ENCODE assay signal across 13 cellular contexts in the genomic region with DNA sequence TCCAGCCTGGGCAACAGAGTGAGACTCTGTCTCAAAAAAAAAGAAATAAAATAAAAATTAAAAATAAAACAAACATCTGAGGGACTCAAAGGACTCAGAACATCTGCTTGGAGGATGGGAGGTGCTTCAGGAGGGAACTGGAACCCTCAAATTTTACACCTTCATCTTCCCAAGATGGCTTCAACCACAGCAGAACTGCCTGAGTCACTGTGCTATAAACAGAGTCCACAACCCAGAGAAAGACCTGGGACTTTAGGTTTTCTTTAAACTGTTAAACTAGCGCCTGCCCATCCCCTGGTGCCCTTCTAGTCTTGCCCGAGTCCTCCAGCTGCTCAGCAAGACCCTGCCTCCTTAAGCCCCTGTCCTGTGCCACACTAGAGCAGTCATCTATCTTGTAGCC. TPM values are rescaled to one million over a fixed set of nuclear protein-coding genes. Genes with fewer than 3 reads are reported as not detected.
DNase-seq lines count a peak whose midpoint lies in the region; ATAC-seq and TF ChIP-seq lines count a peak whose summit lies in the region.
"Had no signal": no experiment of that assay in that cellular context is flagged by ENCODE, and none has a peak within 500 bp of the region (broad histone marks: within the 10 kb centered on the region; RNA-seq: fewer than 3 reads in every experiment).

No MANE protein-coding gene starts in this region.

- no peaks in the 10 kb centered on the region for H3K9me3 ChIP-seq in smooth muscle cell (replicated peaks; ENCODE audit: low read depth)

- H4K20me1 ChIP-seq in smooth muscle cell (ENCODE audit: low read depth), result no peaks in the 10 kb centered on the region

- no peak overlapping the region for H3K4me3 ChIP-seq in smooth muscle cell
- H3K4me3 ChIP-seq: GM23248, neural progenitor cell had no signal

- peak; percentile 34 for DNase-seq in activated CD4-positive, alpha-beta T cell treated with anti-CD3 and anti-CD28 coated beads for 36 hours
- no peak for DNase-seq in activated CD4-positive, alpha-beta T cell treated with anti-CD3 and anti-CD28 coated beads for 1 hour
- no peak for DNase-seq in activated T-helper 1 cell treated with anti-CD3 and anti-CD28 coated beads, Interleukin-12 subunit alpha, Interleukin-12 subunit beta, Interleukin-2, Interleukin-4 antibody, amounts not matched to agents 30 ng/mL and 10 ng/mL and 1 ng/mL, durations not matched to agents 14 hours and 24 hours and 36 hours (ENCODE audit: low spot score)
- no peak for DNase-seq in smooth muscle cell (lab: John Stamatoyannopoulos, UW; ENCODE audit: unreplicated experiment)
- no peak for DNase-seq in DMS53 (lab: John Stamatoyannopoulos, UW)
- no peak for DNase-seq in DMS153 treated with DMSO at 0.1 percent for 48 hours (lab: John Stamatoyannopoulos, UW; ENCODE audit: unreplicated experiment)
- DNase-seq: 8988T, anterior cingulate cortex, GM23248, trophoblast cell had no signal

- POLR2A ChIA-PET in activated CD4-positive, alpha-beta T cell treated with anti-CD3 and anti-CD28 coated beads for 36 hours (lab: Charles Lee), result no interaction called here

- H3K4me1 Mint-ChIP-seq in activated CD4-positive, alpha-beta T cell treated with anti-CD3 and anti-CD28 coated beads for 36 hours, result peaks cover 96% of the 10 kb centered on the region
- peaks cover 91% of the 10 kb centered on the region for H3K4me1 Mint-ChIP-seq in activated T-helper 1 cell treated with anti-CD3 and anti-CD28 coated beads, Interleukin-12 subunit alpha, Interleukin-12 subunit beta, Interleukin-2, Interleukin-4 antibody, amounts not matched to agents 30 ng/mL and 10 ng/mL and 1 ng/mL, durations not matched to agents 14 hours and 24 hours and 36 hours (ENCODE audit: low read depth)

- peak overlapping the region; percentile 95 for H3K27ac ChIP-seq in smooth muscle cell (ENCODE audit: low read depth)
- H3K27ac ChIP-seq: GM23248, neural progenitor cell had no signal

- H3K27ac Mint-ChIP-seq in activated CD4-positive, alpha-beta T cell treated with anti-CD3 and anti-CD28 coated beads for 36 hours, result peak overlapping the region; percentile 98
- peak overlapping the region; percentile 94 for H3K27ac Mint-ChIP-seq in activated T-helper 1 cell treated with anti-CD3 and anti-CD28 coated beads, Interleukin-12 subunit alpha, Interleukin-12 subunit beta, Interleukin-2, Interleukin-4 antibody, amounts not matched to agents 30 ng/mL and 10 ng/mL and 1 ng/mL, durations not matched to agents 14 hours and 24 hours and 36 hours
- H3K27ac Mint-ChIP-seq: neural progenitor cell had no signal

- no peaks in the 10 kb centered on the region for H3K36me3 ChIP-seq in smooth muscle cell (ENCODE audit: low read depth)
- H3K36me3 ChIP-seq: neural progenitor cell had no signal

- CTCF ChIA-PET in activated CD4-positive, alpha-beta T cell treated with anti-CD3 and anti-CD28 coated beads for 36 hours (lab: Charles Lee), result interaction anchor here (0.6 to 1.2 kb wide), 2 partner anchors 23 to 103 kb away, joined by 3 read pairs; no protein-coding TSS in a partner anchor

- intact Hi-C loops in activated CD4-positive, alpha-beta T cell treated with anti-CD3 and anti-CD28 coated beads for 36 hours (cut with DNase I, micrococcal nuclease), result loop anchor here (1.0 to 5.0 kb wide), 7 partner anchors 15 to 294 kb away; a partner anchor contains a TSS
- intact Hi-C loops in activated T-helper 1 cell treated with anti-CD3 and anti-CD28 coated beads, Interleukin-12 subunit alpha, Interleukin-12 subunit beta, Interleukin-2, Interleukin-4 antibody, amounts not matched to agents 30 ng/mL and 10 ng/mL and 1 ng/mL, durations not matched to agents 14 hours and 24 hours and 36 hours (cut with micrococcal nuclease), result loop anchor here (1.0 to 5.0 kb wide), 6 partner anchors 15 to 369 kb away; a partner anchor contains a TSS

- peak overlapping the region; percentile 56 for H3K4me3 Mint-ChIP-seq in activated CD4-positive, alpha-beta T cell treated with anti-CD3 and anti-CD28 coated beads for 36 hours
- H3K4me3 Mint-ChIP-seq in activated T-helper 1 cell treated with anti-CD3 and anti-CD28 coated beads, Interleukin-12 subunit alpha, Interleukin-12 subunit beta, Interleukin-2, Interleukin-4 antibody, amounts not matched to agents 30 ng/mL and 10 ng/mL and 1 ng/mL, durations not matched to agents 14 hours and 24 hours and 36 hours, result peak overlapping the region; percentile 70

- H3K4me1 ChIP-seq in smooth muscle cell (ENCODE audit: low read depth), result peaks cover 6% of the 10 kb centered on the region
- H3K4me1 ChIP-seq: neural progenitor cell had no signal

- no peaks in the 10 kb centered on the region for H3K9me3 Mint-ChIP-seq in activated CD4-positive, alpha-beta T cell treated with anti-CD3 and anti-CD28 coated beads for 36 hours (ENCODE audit: low read depth)
- H3K9me3 Mint-ChIP-seq in activated T-helper 1 cell treated with anti-CD3 and anti-CD28 coated beads, Interleukin-12 subunit alpha, Interleukin-12 subunit beta, Interleukin-2, Interleukin-4 antibody, amounts not matched to agents 30 ng/mL and 10 ng/mL and 1 ng/mL, durations not matched to agents 14 hours and 24 hours and 36 hours, result no peaks in the 10 kb centered on the region
- H3K9me3 Mint-ChIP-seq: neural progenitor cell had no signal

- no peak overlapping the region for H2AFZ ChIP-seq in smooth muscle cell (ENCODE audit: low read depth)
- H2AFZ ChIP-seq: GM23248, neural progenitor cell had no signal

- WGBS in smooth muscle cell (ENCODE audit: low lambda C conversion rate), result 83% methylated on average over 2 of the region's 2 CpGs

- H3F3A ChIP-seq in smooth muscle cell (ENCODE audit: low read depth), result peaks cover 14% of the 10 kb centered on the region

- H3K79me2 ChIP-seq in smooth muscle cell (ENCODE audit: low read depth), result no peaks in the 10 kb centered on the region

- TF ChIP-seq CTCF in smooth muscle cell (IDR thresholded peaks at IDR 0.05; ENCODE audit: borderline replicate concordance, insufficient read depth, poor library complexity, severe bottlenecking), result no peak

- H3K36me3 Mint-ChIP-seq in activated CD4-positive, alpha-beta T cell treated with anti-CD3 and anti-CD28 coated beads for 36 hours (ENCODE audit: low read depth), result peaks cover 70% of the 10 kb centered on the region
- peaks cover 65% of the 10 kb centered on the region for H3K36me3 Mint-ChIP-seq in activated T-helper 1 cell treated with anti-CD3 and anti-CD28 coated beads, Interleukin-12 subunit alpha, Interleukin-12 subunit beta, Interleukin-2, Interleukin-4 antibody, amounts not matched to agents 30 ng/mL and 10 ng/mL and 1 ng/mL, durations not matched to agents 14 hours and 24 hours and 36 hours (ENCODE audit: low read depth)
- H3K36me3 Mint-ChIP-seq: neural progenitor cell had no signal

- peak; percentile 37 for ATAC-seq in activated CD4-positive, alpha-beta T cell treated with anti-CD3 and anti-CD28 coated beads for 36 hours
- ATAC-seq in HG02973 (IDR thresholded peaks at IDR 0.05; ENCODE audit: unreplicated experiment) (peak; percentile 26), GM18519 (IDR thresholded peaks at IDR 0.05; ENCODE audit: low FRiP score, unreplicated experiment) (no peak)

- H3K9ac ChIP-seq in smooth muscle cell (ENCODE audit: low read depth), result peak overlapping the region; percentile 44
- H3K9ac ChIP-seq: GM23248, neural progenitor cell had no signal

- no peaks in the 10 kb centered on the region for H3K27me3 ChIP-seq in smooth muscle cell (ENCODE audit: low read depth)
- H3K27me3 ChIP-seq: neural progenitor cell had no signal

- H3K4me2 ChIP-seq in smooth muscle cell, result peak overlapping the region; percentile 54
- H3K4me2 ChIP-seq: neural progenitor cell had no signal

- no peaks in the 10 kb centered on the region for H3K27me3 Mint-ChIP-seq in activated CD4-positive, alpha-beta T cell treated with anti-CD3 and anti-CD28 coated beads for 36 hours
- no peaks in the 10 kb centered on the region for H3K27me3 Mint-ChIP-seq in activated T-helper 1 cell treated with anti-CD3 and anti-CD28 coated beads, Interleukin-12 subunit alpha, Interleukin-12 subunit beta, Interleukin-2, Interleukin-4 antibody, amounts not matched to agents 30 ng/mL and 10 ng/mL and 1 ng/mL, durations not matched to agents 14 hours and 24 hours and 36 hours (ENCODE audit: insufficient read depth)

RNA-seq across cellular contexts. Expression of a gene that starts 40.8 kb away (rescaled TPM):
- 100 to 1,000 TPM; 186 to 191 TPM for total RNA-seq in activated CD4-positive, alpha-beta T cell treated with anti-CD3 and anti-CD28 coated beads for 36 hours
- total RNA-seq in activated T-helper 1 cell treated with anti-CD3 and anti-CD28 coated beads, Interleukin-12 subunit alpha, Interleukin-12 subunit beta, Interleukin-2, Interleukin-4 antibody, amounts not matched to agents 30 ng/mL and 10 ng/mL and 1 ng/mL, durations not matched to agents 14 hours and 24 hours and 36 hours, result 142 and 150 TPM in 2 replicates
- total RNA-seq in smooth muscle cell, result 72.5 and 81.1 TPM in 2 replicates
- 31.6 and 40.2 TPM in 2 replicates for polyA plus RNA-seq in smooth muscle cell
